8 cellular contexts compared by ENCODE assay signal in the genomic region with DNA sequence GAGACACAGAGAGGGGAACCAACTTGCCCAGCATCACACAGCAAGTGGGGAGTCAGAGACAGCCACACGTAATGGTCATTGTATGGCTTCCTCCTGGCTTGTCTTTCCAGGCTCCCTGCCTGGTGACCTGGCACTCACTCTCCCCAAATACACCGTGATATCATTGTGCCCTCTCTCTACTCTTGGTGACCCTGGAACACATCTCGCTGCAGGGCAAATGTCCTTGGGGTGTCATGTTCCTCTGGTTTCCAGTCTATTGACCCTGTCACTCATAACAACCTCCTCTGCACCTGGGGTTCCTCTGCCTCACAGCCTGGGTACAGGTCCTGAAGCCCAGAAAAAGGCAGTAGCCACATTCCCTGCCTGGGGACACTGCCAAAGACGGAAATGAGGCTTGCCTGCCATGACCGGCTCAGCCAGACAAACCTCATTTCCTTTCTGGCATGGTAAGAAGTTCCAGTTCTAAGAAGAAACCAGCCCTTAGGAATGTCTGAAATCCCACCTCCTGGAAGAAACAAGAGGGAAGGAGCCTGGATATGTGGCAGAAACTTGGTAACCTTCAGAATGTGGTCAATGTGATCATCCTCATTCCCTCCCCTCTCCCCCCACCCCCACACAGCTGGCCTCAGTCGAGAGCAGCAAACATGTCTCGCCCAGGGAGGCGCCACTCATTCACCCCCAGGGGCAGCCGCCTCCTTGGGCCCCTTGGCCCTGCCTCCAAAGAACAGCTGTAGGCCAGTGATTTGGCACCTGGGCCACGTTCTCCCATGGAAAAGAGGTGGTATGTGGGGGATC. TPM values are rescaled to one million over a fixed set of nuclear protein-coding genes. Genes with fewer than 3 reads are reported as not detected.
DNase-seq lines count a peak whose midpoint lies in the region; ATAC-seq and TF ChIP-seq lines count a peak whose summit lies in the region.

No MANE protein-coding gene starts in this region.

- ATAC-seq in foreskin keratinocyte (peak; percentile 84), GM21619 (IDR thresholded peaks at IDR 0.05; ENCODE audit: unreplicated experiment) (no peak)

- no peaks in the 10 kb centered on the region for H3K9me3 Mint-ChIP-seq in activated CD4-positive, alpha-beta memory T cell treated with anti-CD3 and anti-CD28 coated beads, Interleukin-2, amount 10 ng/mL, durations not matched to agents 7 days and 5 days

- H3K4ac ChIP-seq in trophoblast cell (ENCODE audit: low read depth, low read length): peak overlapping the region; percentile 88

- no peak overlapping the region for H3K9ac ChIP-seq in trophoblast cell (ENCODE audit: low read length)

- no peak overlapping the region for H3K23ac ChIP-seq in trophoblast cell (ENCODE audit: low read length)

- H4K12ac ChIP-seq in trophoblast cell (ENCODE audit: low read depth, low read length): peak overlapping the region; percentile 63

- H4K8ac ChIP-seq in trophoblast cell (ENCODE audit: low read depth, low read length): peak overlapping the region; percentile 88

- H2AFZ ChIP-seq in trophoblast cell (ENCODE audit: insufficient read depth, low read length, poor library complexity): peak overlapping the region; percentile 32

- no peak overlapping the region for H3K4me3 Mint-ChIP-seq in activated CD4-positive, alpha-beta memory T cell treated with anti-CD3 and anti-CD28 coated beads, Interleukin-2, amount 10 ng/mL, durations not matched to agents 7 days and 5 days

- H3K9me3 ChIP-seq in trophoblast cell (ENCODE audit: insufficient read depth, low read depth, low read length): no peaks in the 10 kb centered on the region

- DNase-seq in foreskin keratinocyte (peak; percentile 54 to 67), trophoblast cell (peak; percentile 74 to 91), Kasumi-1 (lab: John Stamatoyannopoulos, UW) (no peak), NCI-H187 (lab: John Stamatoyannopoulos, UW) (no peak)
- DNase-seq in activated CD4-positive, alpha-beta memory T cell treated with anti-CD3 and anti-CD28 coated beads, Interleukin-2, amount 10 ng/mL, durations not matched to agents 7 days and 5 days: no peak

- peak overlapping the region; percentile 97 for H2BK120ac ChIP-seq in trophoblast cell (ENCODE audit: insufficient read depth, low read length, poor library complexity)

- H2BK12ac ChIP-seq in trophoblast cell (ENCODE audit: low read length): peak overlapping the region; percentile 93

- H3K4me1 Mint-ChIP-seq in activated CD4-positive, alpha-beta memory T cell treated with anti-CD3 and anti-CD28 coated beads, Interleukin-2, amount 10 ng/mL, durations not matched to agents 7 days and 5 days: peaks cover 1% of the 10 kb centered on the region

- H4K91ac ChIP-seq in trophoblast cell (ENCODE audit: low read depth, low read length): peak overlapping the region; percentile 95

- H3K27me3 ChIP-seq in foreskin keratinocyte: no peaks in the 10 kb centered on the region
- H3K27me3 ChIP-seq in trophoblast cell (ENCODE audit: insufficient read depth, low read length): no peaks in the 10 kb centered on the region

- peak overlapping the region; percentile 98 for H2AK5ac ChIP-seq in trophoblast cell (ENCODE audit: low read length)

- H3K36me3 ChIP-seq in trophoblast cell (ENCODE audit: control insufficient read depth in 1 of 2, insufficient read depth in 2 of 2, low read length in 2 of 2): peaks cover 7 to 17% of the 10 kb centered on the region in 2 experiments

- H3K4me2 ChIP-seq in trophoblast cell (ENCODE audit: low read length): peak overlapping the region; percentile 32

- H3K4me1 ChIP-seq in foreskin keratinocyte (peaks cover 14% of the 10 kb centered on the region), trophoblast cell (ENCODE audit: control insufficient read depth in 1 of 2, insufficient read depth in 2 of 2, low read length in 2 of 2) (peaks cover 39 to 52% of the 10 kb centered on the region in 2 experiments)

- H3K27me3 Mint-ChIP-seq in activated CD4-positive, alpha-beta memory T cell treated with anti-CD3 and anti-CD28 coated beads, Interleukin-2, amount 10 ng/mL, durations not matched to agents 7 days and 5 days: no peaks in the 10 kb centered on the region

- no peak overlapping the region for H3K4me3 ChIP-seq in trophoblast cell (ENCODE audit: low read depth, low read length)

- peak overlapping the region; percentile 11 for H3K27ac ChIP-seq in C4-2B
- H3K27ac ChIP-seq in VCaP: peak overlapping the region; percentile 41; the same call in 1 of the 2 replicates
- peak overlapping the region; percentile 17 for H3K27ac ChIP-seq in foreskin keratinocyte
- peak overlapping the region; percentile 97 for H3K27ac ChIP-seq in trophoblast cell (ENCODE audit: low read depth, low read length)

- POLR2A ChIA-PET in activated CD4-positive, alpha-beta memory T cell treated with anti-CD3 and anti-CD28 coated beads, Interleukin-2, amount 10 ng/mL, durations not matched to agents 7 days and 5 days (lab: Charles Lee): interaction anchor here (1.2 kb wide), 1 partner anchor 61 kb away, joined by 3 read pairs; no protein-coding TSS in a partner anchor

- TF ChIP-seq CTCF in C4-2B (conservative IDR thresholded peaks at IDR 0.05): no peak
- TF ChIP-seq CTCF in VCaP (conservative IDR thresholded peaks at IDR 0.05): no peak
- peak; percentile 4 for TF ChIP-seq CTCF in foreskin keratinocyte (conservative IDR thresholded peaks at IDR 0.05)

- WGBS in trophoblast cell (ENCODE audit: extremely low coverage, insufficient coverage, insufficient read length): no CpG with 5 or more reads among the region's 10 CpGs

- H3K14ac ChIP-seq in trophoblast cell (ENCODE audit: low read length): peak overlapping the region; percentile 96

- peaks cover 2% of the 10 kb centered on the region for H3K79me2 ChIP-seq in trophoblast cell (ENCODE audit: control insufficient read depth, insufficient read depth, low read length, poor library complexity)

- peaks cover 32% of the 10 kb centered on the region for H3K79me1 ChIP-seq in trophoblast cell (ENCODE audit: low read length)

- CTCF ChIA-PET in activated CD4-positive, alpha-beta memory T cell treated with anti-CD3 and anti-CD28 coated beads, Interleukin-2, amount 10 ng/mL, durations not matched to agents 7 days and 5 days (lab: Charles Lee): no interaction called here

- peaks cover 10% of the 10 kb centered on the region for H3K36me3 Mint-ChIP-seq in activated CD4-positive, alpha-beta memory T cell treated with anti-CD3 and anti-CD28 coated beads, Interleukin-2, amount 10 ng/mL, durations not matched to agents 7 days and 5 days (ENCODE audit: low read depth)

- H2BK5ac ChIP-seq in trophoblast cell (ENCODE audit: low read depth, low read length, poor library complexity): peak overlapping the region; percentile 96

- H3K27ac Mint-ChIP-seq in activated CD4-positive, alpha-beta memory T cell treated with anti-CD3 and anti-CD28 coated beads, Interleukin-2, amount 10 ng/mL, durations not matched to agents 7 days and 5 days: no peak overlapping the region

- H3K18ac ChIP-seq in trophoblast cell (ENCODE audit: low read length): peak overlapping the region; percentile 92

RNA-seq across cellular contexts. Expression of a gene that starts 30.6 kb away (rescaled TPM):
- 22.9 and 24.8 TPM in 2 replicates for total RNA-seq in foreskin keratinocyte
- 11.0 and 13.0 TPM in 2 replicates for polyA plus RNA-seq in foreskin keratinocyte
- polyA plus RNA-seq in trophoblast cell (2013): 14.3 and 14.5 TPM in 2 replicates
- total RNA-seq in activated CD4-positive, alpha-beta memory T cell treated with anti-CD3 and anti-CD28 coated beads, Interleukin-2, amount 10 ng/mL, durations not matched to agents 7 days and 5 days: 10 to 100 TPM; 22.5 to 22.9 TPM

Comparison
In these comparisons a context has a peak if more than half of its experiments do, and no peak if none do; other contexts are left out.
1. H3K27ac ChIP-seq: peak in every context shown above with its lines; median percentile 97 in trophoblast cell; 41 in VCaP; 17 in foreskin keratinocyte; 11 in C4-2B.
2. DNase-seq: peak in foreskin keratinocyte (2 of 2) and trophoblast cell (2 of 2); none in activated CD4-positive, alpha-beta memory T cell treated with anti-CD3 and anti-CD28 coated beads, Interleukin-2, amount 10 ng/mL, durations not matched to agents 7 days and 5 days (single experiment), Kasumi-1 (0 of 2) and NCI-H187 (0 of 2).